ENCODE assay signal across 9 cellular contexts in genomic region chr7:157016352-157017041, GRCh38. TPM values are rescaled to one million over a fixed set of nuclear protein-coding genes. Genes with fewer than 3 reads are reported as not detected.
DNase-seq lines count a peak whose midpoint lies in the region; ATAC-seq lines count a peak whose summit lies in the region.
"Had no signal": no experiment of that assay in that cellular context is flagged by ENCODE, and none has a peak within 500 bp of the region (broad histone marks: within the 10 kb centered on the region; RNA-seq: fewer than 3 reads in every experiment).

No MANE protein-coding gene starts in this region.

- intact Hi-C loops in left ventricle myocardium superior (cut with micrococcal nuclease), result no loop called here

- DNase-seq in NCI-H146 (lab: John Stamatoyannopoulos, UW) (peak; percentile 42), NCI-H146 treated with DMSO at 0.1 percent for 48 hours (lab: John Stamatoyannopoulos, UW; ENCODE audit: unreplicated experiment) (no peak), mesenteric fat pad (ENCODE audit: low spot score) (peak; percentile 16), SK-N-DZ (ENCODE audit: low spot score) (no peak), NCI-H446 (lab: John Stamatoyannopoulos, UW) (no peak), left ventricle myocardium superior (no peak)
- DNase-seq: IMR-90 had no signal

- ATAC-seq in GM21619 (IDR thresholded peaks at IDR 0.05; ENCODE audit: unreplicated experiment) (peak; percentile 60), HG03565 (IDR thresholded peaks at IDR 0.05; ENCODE audit: unreplicated experiment) (peak; percentile 67), left ventricle myocardium superior (no peak)

RNA-seq across cellular contexts. Expression of gene MNX1, which starts 6.0 kb away (rescaled TPM):
- total RNA-seq in mesenteric fat pad (not detected), left ventricle myocardium superior (not detected)
- 1.7 and 2.4 TPM in 2 replicates for polyA plus RNA-seq in SK-N-DZ (2014; cell fraction: cytosol; rRNA removed)
- polyA plus RNA-seq in SK-N-DZ (2014; cell fraction: nucleus; rRNA removed), result 2.9 and 4.6 TPM in 2 replicates
- total RNA-seq: IMR-90 had no signal
- polyA plus RNA-seq: IMR-90 had no signal

Comparison
In these comparisons a context has a peak if more than half of its experiments do, and no peak if none do; other contexts are left out.
1. DNase-seq: peak in NCI-H146 (single experiment) and mesenteric fat pad (single experiment); none in NCI-H146 treated with DMSO at 0.1 percent for 48 hours (single experiment), SK-N-DZ (single experiment), NCI-H446 (0 of 2) and left ventricle myocardium superior (single experiment).